Comparison of ENCODE assay signal across 22 cellular contexts in genomic region chr2:126669772-126670171, GRCh38. TPM values are rescaled to one million over a fixed set of nuclear protein-coding genes. Genes with fewer than 3 reads are reported as not detected.
A peak's percentile ranks its signal among the peaks of the same experiment; 100 is the strongest.
DNase-seq lines count a peak whose midpoint lies in the region; ATAC-seq, FAIRE-seq and TF ChIP-seq lines count a peak whose summit lies in the region.
"Had no signal": no experiment of that assay in that cellular context is flagged by ENCODE, and none has a peak within 500 bp of the region (broad histone marks: within the 10 kb centered on the region; RNA-seq: fewer than 3 reads in every experiment).

No MANE protein-coding gene starts in this region.

- 64 to 68% methylated on average over 6 of the region's 6 CpGs for WGBS in aorta, 2 donors

- H3K4me2 ChIP-seq in OCI-LY7 (ENCODE audit: low read length), result no peak overlapping the region
- H3K4me2 ChIP-seq: PC-9 had no signal

- H3K4me1 ChIP-seq in aorta (ENCODE audit: control insufficient read depth in 1 of 2, insufficient read depth in 2 of 2, low read length in 2 of 2), result no peaks in the 10 kb centered on the region
- H3K4me1 ChIP-seq in OCI-LY7 (ENCODE audit: insufficient read depth, low read length, poor library complexity, severe bottlenecking), result peaks cover 29% of the 10 kb centered on the region

- ATAC-seq in natural killer cell (no peak), Right ventricle myocardium superior (ENCODE audit: poor library complexity) (peak; percentile 56), aorta (ENCODE audit: low FRiP score) (peak; percentile 13)
- no peak for ATAC-seq in natural killer cell treated with Interleukin-12 subunit alpha and Interleukin-12 subunit beta and Interleukin-15 and Interleukin-18, amount 100 ng/mL, for 72 hours

- POLR2A ChIA-PET in OCI-LY7 (lab: Charles Lee), result no interaction called here

- H2AFZ ChIP-seq in OCI-LY7 (ENCODE audit: low read length), result no peak overlapping the region
- H2AFZ ChIP-seq: PC-9 had no signal

- BruUV-seq in OCI-LY7 (replicated peaks; lab: Mats Ljungman, UMichigan), result no TSS peak

- no peaks in the 10 kb centered on the region for H3K9me2 ChIP-seq in OCI-LY7 (ENCODE audit: insufficient read depth, low read length)

- H3K4me1 Mint-ChIP-seq in natural killer cell (peaks cover 65 to 70% of the 10 kb centered on the region in 2 donors), nephron progenitor cell (peaks cover 80% of the 10 kb centered on the region)
- H3K4me1 Mint-ChIP-seq in natural killer cell treated with Interleukin-12 subunit alpha and Interleukin-12 subunit beta and Interleukin-15 and Interleukin-18, amount 100 ng/mL, for 72 hours (ENCODE audit: low read depth in 2 of 2), result peaks cover 39 to 47% of the 10 kb centered on the region in 2 donors

- H3K9me3 Mint-ChIP-seq in natural killer cell (no peaks in the 10 kb centered on the region), nephron progenitor cell (peaks cover 10% of the 10 kb centered on the region)
- no peaks in the 10 kb centered on the region for H3K9me3 Mint-ChIP-seq in natural killer cell treated with Interleukin-12 subunit alpha and Interleukin-12 subunit beta and Interleukin-15 and Interleukin-18, amount 100 ng/mL, for 72 hours

- no peak overlapping the region for H3K27ac ChIP-seq in aorta (ENCODE audit: low read depth in 1 of 2, low read length in 2 of 2)
- no peak overlapping the region for H3K27ac ChIP-seq in OCI-LY7 (ENCODE audit: low read depth, low read length, poor library complexity, severe bottlenecking)
- H3K27ac ChIP-seq: PC-9, SK-N-MC had no signal

- intact Hi-C loops in natural killer cell (cut with micrococcal nuclease), result no loop called here
- intact Hi-C loops in Right ventricle myocardium superior (cut with DNase I), result no loop called here
- intact Hi-C loops in aorta (cut with DNase I), result no loop called here
- intact Hi-C loops in OCI-LY7 (cut with micrococcal nuclease; ENCODE audit: unreplicated experiment), result no loop called here

- TF ChIP-seq CTCF in natural killer cell (IDR thresholded peaks at IDR 0.05) (no peak), nephron progenitor cell (IDR thresholded peaks at IDR 0.05) (no peak), OCI-LY7 (conservative IDR thresholded peaks at IDR 0.05; ENCODE audit: low read length) (no peak)

- DNase-seq in natural killer cell (no peak), Right ventricle myocardium superior (no peak), nephron progenitor cell (no peak), aorta (no peak), HTR-8/SVneo (ENCODE audit: insufficient read length, low spot score) (no peak), GDM1 (lab: John Stamatoyannopoulos, UW) (no peak), OCI-LY7 (ENCODE audit: low spot score) (no peak)
- DNase-seq in natural killer cell treated with Interleukin-12 subunit alpha and Interleukin-12 subunit beta and Interleukin-15 and Interleukin-18, amount 100 ng/mL, for 72 hours (ENCODE audit: low spot score), result no peak
- DNase-seq: activated CD4-positive, CD25-positive, alpha-beta regulatory T cell; activated naive CD4-positive, alpha-beta T cell treated with anti-CD3 and anti-CD28 coated beads for 36 hours; activated T-cell treated with anti-CD3 and anti-CD28 coated beads, Interleukin-2, amount 50 U/mL, for 24 hours; COR-L47; DND-41; Karpas-422; NCI-H1048; NCI-H2029; PC-9; stimulated activated CD4-positive, alpha-beta T cell treated with anti-CD3 and anti-CD28 coated beads, Interleukin-12 subunit alpha, Interleukin-12 subunit beta, amount 100 ng/mL, for 4 hours; stimulated activated CD8-positive, alpha-beta memory T cell treated with anti-CD3 and anti-CD28 coated beads, Interleukin-4, amount 100 ng/mL, for 48 hours had no signal

- H3K4me3 Mint-ChIP-seq in natural killer cell (no peak overlapping the region), nephron progenitor cell (no peak overlapping the region)
- no peak overlapping the region for H3K4me3 Mint-ChIP-seq in natural killer cell treated with Interleukin-12 subunit alpha and Interleukin-12 subunit beta and Interleukin-15 and Interleukin-18, amount 100 ng/mL, for 72 hours
- H3K4me3 Mint-ChIP-seq: activated naive CD4-positive, alpha-beta T cell treated with anti-CD3 and anti-CD28 coated beads for 36 hours; activated T-cell treated with anti-CD3 and anti-CD28 coated beads, Interleukin-2, amount 50 U/mL, for 24 hours had no signal

- no peaks in the 10 kb centered on the region for H3K27me3 ChIP-seq in aorta (ENCODE audit: control insufficient read depth in 1 of 2, insufficient read depth in 2 of 2, low read length in 1 of 2)

- H3K36me3 Mint-ChIP-seq in natural killer cell (no peaks in the 10 kb centered on the region), nephron progenitor cell (ENCODE audit: low read depth) (peaks cover 69% of the 10 kb centered on the region)
- H3K36me3 Mint-ChIP-seq in natural killer cell treated with Interleukin-12 subunit alpha and Interleukin-12 subunit beta and Interleukin-15 and Interleukin-18, amount 100 ng/mL, for 72 hours, result no peaks in the 10 kb centered on the region

- H3K9me3 ChIP-seq in aorta (ENCODE audit: control insufficient read depth, low read length) (no peaks in the 10 kb centered on the region), OCI-LY7 (ENCODE audit: low read length) (0 out of 2 replicates have a peak, but pooled peaks cover 3% of the 10 kb centered on the region)

- H3K27ac Mint-ChIP-seq in natural killer cell (peak overlapping the region; percentile 68 to 97), nephron progenitor cell (peak overlapping the region; percentile 96)
- H3K27ac Mint-ChIP-seq in natural killer cell treated with Interleukin-12 subunit alpha and Interleukin-12 subunit beta and Interleukin-15 and Interleukin-18, amount 100 ng/mL, for 72 hours, result peak overlapping the region in 1 of 2 donors; percentile 74
- H3K27ac Mint-ChIP-seq: activated naive CD4-positive, alpha-beta T cell treated with anti-CD3 and anti-CD28 coated beads for 36 hours; activated T-cell treated with anti-CD3 and anti-CD28 coated beads, Interleukin-2, amount 50 U/mL, for 24 hours had no signal

- CTCF ChIA-PET in OCI-LY7 (lab: Charles Lee; ENCODE audit: unreplicated experiment), result no interaction called here

- no peaks in the 10 kb centered on the region; the same call in 1 of the 2 replicates for H4K20me1 ChIP-seq in OCI-LY7 (ENCODE audit: insufficient read depth, low read length)

- H3K36me3 ChIP-seq in aorta (ENCODE audit: control insufficient read depth in 1 of 2, insufficient read depth in 2 of 2, low read length in 1 of 2) (peaks cover 0 to 3% of the 10 kb centered on the region in 2 donors), OCI-LY7 (ENCODE audit: insufficient read depth, low read length) (peaks cover 34% of the 10 kb centered on the region)

- H3K4me3 ChIP-seq in aorta (ENCODE audit: low read length in 2 of 2), result no peak overlapping the region
- H3K4me3 ChIP-seq in OCI-LY7 (ENCODE audit: low read depth, low read length, poor library complexity, severe bottlenecking), result no peak overlapping the region
- H3K4me3 ChIP-seq: PC-9, SK-N-MC had no signal

- no peak for FAIRE-seq in HTR-8/SVneo (lab: Jason Lieb, UNC)
- FAIRE-seq: H54 had no signal

- H3K27me3 Mint-ChIP-seq in natural killer cell (ENCODE audit: low read depth in 2 of 2) (no peaks in the 10 kb centered on the region), nephron progenitor cell (ENCODE audit: low read depth, poor library complexity) (peaks cover 6% of the 10 kb centered on the region)
- no peaks in the 10 kb centered on the region for H3K27me3 Mint-ChIP-seq in natural killer cell treated with Interleukin-12 subunit alpha and Interleukin-12 subunit beta and Interleukin-15 and Interleukin-18, amount 100 ng/mL, for 72 hours
- H3K27me3 Mint-ChIP-seq: activated T-cell treated with anti-CD3 and anti-CD28 coated beads, Interleukin-2, amount 50 U/mL, for 24 hours had no signal

- peaks cover 34% of the 10 kb centered on the region for H3K79me2 ChIP-seq in OCI-LY7 (ENCODE audit: insufficient read depth, low read depth, low read length)

RNA-seq across cellular contexts. Expression of gene GYPC, which starts 13.8 kb away (rescaled TPM):
- total RNA-seq in natural killer cell (10 to 100 TPM; 74.2 to 92.3 (median 78.7) TPM), Right ventricle myocardium superior (111 TPM), aorta (10 to 100 TPM; 79.5 to 91.2 TPM), OCI-LY7 (2022) (96.4 and 107 TPM in 2 replicates)
- total RNA-seq in natural killer cell treated with Interleukin-12 subunit alpha and Interleukin-12 subunit beta and Interleukin-15 and Interleukin-18, amount 100 ng/mL, for 72 hours, result 10 to 100 TPM; 44.2 to 56.9 TPM
- polyA plus RNA-seq in aorta, result 100 to 1,000 TPM; 118 to 173 TPM
- 117 and 154 TPM in 2 replicates for total RNA-seq in OCI-LY7 (2014; rRNA removed; shearing (Covaris generic))
- total RNA-seq: HT1080, PC-9 had no signal

Comparison
In these comparisons a context has a peak if more than half of its experiments do, and no peak if none do; other contexts are left out.
1. ATAC-seq: peak in Right ventricle myocardium superior (single experiment) and aorta (single experiment); none in natural killer cell (0 of 3) and natural killer cell treated with Interleukin-12 subunit alpha and Interleukin-12 subunit beta and Interleukin-15 and Interleukin-18, amount 100 ng/mL, for 72 hours (0 of 2).